Comparison of ENCODE assay signal across 9 cellular contexts in genomic region chr22:17035976-17036841, GRCh38. TPM values are rescaled to one million over a fixed set of nuclear protein-coding genes. Genes with fewer than 3 reads are reported as not detected.
DNase-seq lines count a peak whose midpoint lies in the region; ATAC-seq and TF ChIP-seq lines count a peak whose summit lies in the region.
"Not testable (repeated sequence)": the region's sequence is repeated elsewhere in the genome, so short reads cannot be mapped to it uniquely, and the experiment has no call there.
"Had no signal": no experiment of that assay in that cellular context is flagged by ENCODE, and none has a peak within 500 bp of the region (broad histone marks: within the 10 kb centered on the region; RNA-seq: fewer than 3 reads in every experiment).

No MANE protein-coding gene starts in this region.

- CTCF ChIA-PET in CD8-positive, alpha-beta memory T cell (lab: Charles Lee), result not testable (repeated sequence)

- H3K27me3 ChIP-seq in CD8-positive, alpha-beta memory T cell (ENCODE audit: insufficient read depth, low read length, poor library complexity, severe bottlenecking); Peyer's patch: not testable (repeated sequence)
- peaks cover 0 to 45% (median 13%) of the 10 kb centered on the region in 3 donors for H3K27me3 ChIP-seq in stomach

- peak overlapping the region in 2 of 8 donors; percentile 20 to 70 for H3K27ac Mint-ChIP-seq in CD8-positive, alpha-beta memory T cell
- H3K27ac Mint-ChIP-seq in activated naive CD8-positive, alpha-beta T cell treated with anti-CD3 and anti-CD28 coated beads, Interleukin-2, amount 50 U/mL, for 24 hours, result peak overlapping the region; percentile 46

- TF ChIP-seq POLR2A in Peyer's patch (IDR thresholded peaks at IDR 0.05); stomach (IDR thresholded peaks at IDR 0.05): not testable (repeated sequence)

- H3K36me3 Mint-ChIP-seq in CD8-positive, alpha-beta memory T cell; activated naive CD8-positive, alpha-beta T cell treated with anti-CD3 and anti-CD28 coated beads, Interleukin-2, amount 50 U/mL, for 24 hours (ENCODE audit: low read depth): not testable (repeated sequence)

- H3K9me3 ChIP-seq in CD8-positive, alpha-beta memory T cell (ENCODE audit: low read length); Peyer's patch; mucosa of descending colon; stomach: not testable (repeated sequence)

- H3K4me1 Mint-ChIP-seq in CD8-positive, alpha-beta memory T cell, result peaks cover 4 to 16% (median 12%) of the 10 kb centered on the region in 3 donors
- H3K4me1 Mint-ChIP-seq in activated naive CD8-positive, alpha-beta T cell treated with anti-CD3 and anti-CD28 coated beads, Interleukin-2, amount 50 U/mL, for 24 hours, result not testable (repeated sequence)

- POLR2A ChIA-PET in CD8-positive, alpha-beta memory T cell (lab: Charles Lee), result not testable (repeated sequence)

- ATAC-seq in GM19455 (IDR thresholded peaks at IDR 0.05; ENCODE audit: unreplicated experiment) (peak; percentile 37), HG03280 (IDR thresholded peaks at IDR 0.05; ENCODE audit: unreplicated experiment) (peak; percentile 14), mucosa of descending colon (peak; percentile 29)
- ATAC-seq in activated naive CD8-positive, alpha-beta T cell treated with anti-CD3 and anti-CD28 coated beads, Interleukin-2, amount 50 U/mL, for 24 hours, result not testable (repeated sequence)

- H3K27me3 Mint-ChIP-seq in CD8-positive, alpha-beta memory T cell, result peaks cover 14 to 25% of the 10 kb centered on the region in 2 donors
- H3K27me3 Mint-ChIP-seq in activated naive CD8-positive, alpha-beta T cell treated with anti-CD3 and anti-CD28 coated beads, Interleukin-2, amount 50 U/mL, for 24 hours, result peaks cover 17% of the 10 kb centered on the region

- H3K4me3 ChIP-seq in CD8-positive, alpha-beta memory T cell (ENCODE audit: low read length); mucosa of descending colon: not testable (repeated sequence)
- H3K4me3 ChIP-seq in Peyer's patch (peak overlapping the region; percentile 26 to 50 (median 36)), stomach (peak overlapping the region; percentile 38 to 53 (median 46))

- H3K36me3 ChIP-seq in CD8-positive, alpha-beta memory T cell (ENCODE audit: insufficient read depth, low read length); Peyer's patch; mucosa of descending colon (ENCODE audit: low read depth); stomach: not testable (repeated sequence)

- 12 to 26% (median 21%) methylated on average over 32 to 52 of the region's 56 CpGs for WGBS in stomach, 5 donors

- TF ChIP-seq CTCF in Peyer's patch (IDR thresholded peaks at IDR 0.05); mucosa of descending colon (IDR thresholded peaks at IDR 0.05); stomach (IDR thresholded peaks at IDR 0.05): not testable (repeated sequence)

- not testable (repeated sequence) for H3K4me1 ChIP-seq in CD8-positive, alpha-beta memory T cell (ENCODE audit: insufficient read depth, low read length); Peyer's patch; mucosa of descending colon (ENCODE audit: low read depth)
- peaks cover 0 to 13% (median 7%) of the 10 kb centered on the region in 4 donors for H3K4me1 ChIP-seq in stomach

- TF ChIP-seq EP300 in stomach (IDR thresholded peaks at IDR 0.05), result not testable (repeated sequence)

- intact Hi-C loops in mucosa of descending colon (cut with DNase I, micrococcal nuclease); stomach (cut with DNase I; ENCODE audit: low total_unique reads): not testable (repeated sequence)

- not testable (repeated sequence) for H3K27ac ChIP-seq in CD8-positive, alpha-beta memory T cell (ENCODE audit: low read depth, low read length)
- H3K27ac ChIP-seq in Peyer's patch, result peak overlapping the region in 2 of 4 donors; percentile 51 to 68
- H3K27ac ChIP-seq in stomach, result peak overlapping the region; percentile 51 to 77 (median 66)

- not testable (repeated sequence) for H3K9me3 Mint-ChIP-seq in CD8-positive, alpha-beta memory T cell; activated naive CD8-positive, alpha-beta T cell treated with anti-CD3 and anti-CD28 coated beads, Interleukin-2, amount 50 U/mL, for 24 hours

- peak in 1 of 5 donors; percentile 6 for DNase-seq in CD8-positive, alpha-beta memory T cell
- peak in 1 of 3 donors; percentile 22 for DNase-seq in Peyer's patch
- DNase-seq in activated naive CD8-positive, alpha-beta T cell treated with anti-CD3 and anti-CD28 coated beads, Interleukin-2, amount 50 U/mL, for 24 hours; mucosa of descending colon: not testable (repeated sequence)
- DNase-seq in germinal center (ENCODE audit: low spot score), result peak; percentile 19
- DNase-seq in stomach, result peak; percentile 36

- peak overlapping the region; percentile 37 to 84 (median 65) for H3K4me3 Mint-ChIP-seq in CD8-positive, alpha-beta memory T cell
- H3K4me3 Mint-ChIP-seq in activated naive CD8-positive, alpha-beta T cell treated with anti-CD3 and anti-CD28 coated beads, Interleukin-2, amount 50 U/mL, for 24 hours, result peak overlapping the region; percentile 56

RNA-seq across cellular contexts. Expression of gene GAB4, which starts 28.2 kb away (rescaled TPM):
- total RNA-seq in CD8-positive, alpha-beta memory T cell, result not detected
- not detected for polyA plus RNA-seq in CD8-positive, alpha-beta memory T cell
- total RNA-seq in Peyer's patch, result not detected
- total RNA-seq in mucosa of descending colon, result not detected
- total RNA-seq in stomach, result not detected
- not detected for polyA plus RNA-seq in stomach
- total RNA-seq: mesenteric fat pad had no signal

RNA-seq across cellular contexts. Expression of gene IL17RA, which starts 48.6 kb away (rescaled TPM):
- 10 to 100 TPM; 21.7 to 22.0 TPM for total RNA-seq in CD8-positive, alpha-beta memory T cell
- polyA plus RNA-seq in CD8-positive, alpha-beta memory T cell, result 30.2 TPM
- total RNA-seq in Peyer's patch, result 10 to 100 TPM; 12.4 to 23.6 (median 18.3) TPM
- 10 to 100 TPM; 15.4 to 21.5 (median 21.1) TPM for total RNA-seq in mucosa of descending colon
- 10 to 100 TPM in 4 of 5 donors, 1 to 10 TPM in 1; 6.2 to 19.1 (median 14.7) TPM for total RNA-seq in stomach
- 1 to 10 TPM; 3.2 to 3.8 (median 3.7) TPM for polyA plus RNA-seq in stomach
